ENCODE assay signal across 29 cellular contexts in the genomic region with DNA sequence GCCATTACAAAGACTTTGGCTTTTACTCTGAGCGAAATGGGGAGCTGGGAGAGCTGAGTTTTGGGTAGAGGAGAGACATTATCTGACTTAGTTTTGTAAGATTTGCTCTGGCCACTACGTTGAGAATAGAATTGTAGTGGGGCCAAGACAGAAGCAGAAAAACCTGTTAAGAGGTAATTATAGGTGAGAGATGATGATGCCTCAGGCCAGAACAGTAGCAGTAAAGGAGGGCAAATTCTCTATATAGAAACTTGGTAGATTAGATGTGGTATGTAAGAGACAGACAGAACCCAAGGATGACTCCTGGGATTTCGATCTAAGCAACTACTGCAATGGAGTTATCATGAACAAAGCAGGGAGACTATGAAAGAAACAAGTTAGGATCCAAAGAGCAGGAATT. TPM values are rescaled to one million over a fixed set of nuclear protein-coding genes. Genes with fewer than 3 reads are reported as not detected.
A peak's percentile ranks its signal among the peaks of the same experiment; 100 is the strongest.
DNase-seq lines count a peak whose midpoint lies in the region; ATAC-seq, FAIRE-seq and TF ChIP-seq lines count a peak whose summit lies in the region.
"Had no signal": no experiment of that assay in that cellular context is flagged by ENCODE, and none has a peak within 500 bp of the region (broad histone marks: within the 10 kb centered on the region; RNA-seq: fewer than 3 reads in every experiment).

No MANE protein-coding gene starts in this region.

- H3K27me3 ChIP-seq in IMR-90 (ENCODE audit: control insufficient read depth, insufficient read depth, low read length) (no peaks in the 10 kb centered on the region), smooth muscle cell (ENCODE audit: low read depth) (no peaks in the 10 kb centered on the region), small intestine (ENCODE audit: control insufficient read depth in 2 of 2, insufficient read depth in 2 of 2, low read length in 2 of 2) (peaks cover 0 to 2% of the 10 kb centered on the region in 2 donors), right cardiac atrium (ENCODE audit: control insufficient read depth, insufficient read depth) (no peaks in the 10 kb centered on the region)
- H3K27me3 ChIP-seq: brain microvascular endothelial cell, MG63, uterus had no signal

- H2AFZ ChIP-seq in IMR-90 (replicated peaks; ENCODE audit: low read length, poor library complexity) = no peak overlapping the region
- no peak overlapping the region for H2AFZ ChIP-seq in smooth muscle cell (ENCODE audit: low read depth)

- WGBS in IMR-90 (ENCODE audit: extremely low coverage in 2 of 2, insufficient read length in 1 of 2), 2 experiments = 100% methylated on average over 2 of the region's 3 CpGs; no CpG with 5 or more reads in 1 of the 2 experiments
- 64% methylated on average over 3 of the region's 3 CpGs for WGBS in smooth muscle cell (ENCODE audit: low lambda C conversion rate)
- WGBS in small intestine, 3 donors = 76 to 86% (median 79%) methylated on average over 3 of the region's 3 CpGs
- WGBS in right cardiac atrium = 87% methylated on average over 3 of the region's 3 CpGs

- H4K5ac ChIP-seq in IMR-90 (ENCODE audit: low read depth, low read length) = no peak overlapping the region

- H2BK20ac ChIP-seq in IMR-90 (ENCODE audit: low read depth, low read length) = peak overlapping the region; percentile 16

- H4K8ac ChIP-seq in IMR-90 (ENCODE audit: low read depth in 2 of 2, low read length in 2 of 2) = no peak overlapping the region; a peak in 1 of 4 replicates

- in situ Hi-C loops in IMR-90 (cut with MboI; ENCODE audit: low sequenced_read_pairs) = no loop called here

- H2AK9ac ChIP-seq in IMR-90 (replicated peaks; ENCODE audit: low read depth, low read length, poor library complexity) = no peak overlapping the region

- H3F3A ChIP-seq in smooth muscle cell (ENCODE audit: low read depth) = peaks cover 4% of the 10 kb centered on the region

- H3K23ac ChIP-seq in IMR-90 (ENCODE audit: low read depth, low read length) = no peak overlapping the region

- peak overlapping the region; percentile 26 for H3K4ac ChIP-seq in IMR-90 (ENCODE audit: low read depth, low read length)

- peak overlapping the region; percentile 54 for H2BK120ac ChIP-seq in IMR-90 (ENCODE audit: low read depth, low read length)

- CTCF ChIA-PET in activated CD8-positive, alpha-beta T cell treated with anti-CD3 and anti-CD28 coated beads for 36 hours (lab: Charles Lee) = no interaction called here
- CTCF ChIA-PET in activated CD8-positive, alpha-beta T cell treated with anti-CD3 and anti-CD28 coated beads, Interleukin-2, amount 10 ng/mL, durations not matched to agents 7 days and 5 days (lab: Charles Lee) = no interaction called here
- CTCF ChIA-PET in IMR-90 (lab: Yijun Ruan, JAX) = no interaction called here

- peak overlapping the region; percentile 92 for H2AK5ac ChIP-seq in IMR-90 (ENCODE audit: low read depth, low read length)

- H3K14ac ChIP-seq in IMR-90 (replicated peaks; ENCODE audit: low read depth, low read length) = 0 out of 2 replicates have a peak overlapping the region, but pooled peaks have one; percentile 3

- H4K20me1 ChIP-seq in IMR-90 (ENCODE audit: insufficient read depth, low read length) (no peaks in the 10 kb centered on the region), smooth muscle cell (ENCODE audit: low read depth) (no peaks in the 10 kb centered on the region)

- H3K36me3 ChIP-seq in IMR-90 (ENCODE audit: control insufficient read depth, insufficient read depth, low read length) (no peaks in the 10 kb centered on the region), smooth muscle cell (ENCODE audit: low read depth) (no peaks in the 10 kb centered on the region), small intestine (ENCODE audit: control insufficient read depth in 2 of 2, insufficient read depth in 2 of 2, low read length in 2 of 2) (no peaks in the 10 kb centered on the region)
- H3K36me3 ChIP-seq: brain microvascular endothelial cell, MG63, thoracic aorta, uterus had no signal

- POLR2A ChIA-PET in activated CD8-positive, alpha-beta T cell treated with anti-CD3 and anti-CD28 coated beads for 36 hours (lab: Charles Lee) = interaction anchor here (0.8 kb wide), 1 partner anchor 8 kb away, joined by 3 read pairs; no protein-coding TSS in a partner anchor
- POLR2A ChIA-PET in activated CD8-positive, alpha-beta T cell treated with anti-CD3 and anti-CD28 coated beads, Interleukin-2, amount 10 ng/mL, durations not matched to agents 7 days and 5 days (lab: Charles Lee) = no interaction called here
- POLR2A ChIA-PET in IMR-90 (lab: Charles Lee; ENCODE audit: unreplicated experiment) = no interaction called here

- no peak for TF ChIP-seq CTCF in activated CD8-positive, alpha-beta T cell treated with anti-CD3 and anti-CD28 coated beads for 36 hours (IDR thresholded peaks at IDR 0.05)
- TF ChIP-seq CTCF in IMR-90 (conservative IDR thresholded peaks at IDR 0.05; ENCODE audit: low read depth, low read length) (no peak), epithelial cell of esophagus (IDR thresholded peaks at IDR 0.05; ENCODE audit: insufficient read depth, low read depth, low read length, missing control alignments) (no peak), smooth muscle cell (IDR thresholded peaks at IDR 0.05; ENCODE audit: borderline replicate concordance, insufficient read depth, poor library complexity, severe bottlenecking) (no peak)

- no peak overlapping the region for H3K27ac ChIP-seq in IMR-90 (ENCODE audit: insufficient read depth, low read length)
- peak overlapping the region; percentile 91 for H3K27ac ChIP-seq in smooth muscle cell (ENCODE audit: low read depth)
- H3K27ac ChIP-seq in small intestine (ENCODE audit: low read depth in 1 of 2, low read length in 1 of 2) = no peak overlapping the region
- no peak overlapping the region for H3K27ac ChIP-seq in right cardiac atrium (ENCODE audit: low read length)
- H3K27ac ChIP-seq: brain microvascular endothelial cell, HL-60, RWPE1, thoracic aorta, uterus had no signal

- H3K9me1 ChIP-seq in IMR-90 (ENCODE audit: insufficient read depth, low read length) = no peaks in the 10 kb centered on the region

- H3K27ac Mint-ChIP-seq in activated CD8-positive, alpha-beta T cell treated with anti-CD3 and anti-CD28 coated beads for 36 hours = peak overlapping the region; percentile 1
- H3K27ac Mint-ChIP-seq in activated CD8-positive, alpha-beta T cell treated with anti-CD3 and anti-CD28 coated beads, Interleukin-2, amount 10 ng/mL, durations not matched to agents 7 days and 5 days = no peak overlapping the region
- H3K27ac Mint-ChIP-seq: activated B cell treated with CpG ODN at 0.5 μM for 24 hours; activated CD8-positive, alpha-beta memory T cell treated with anti-CD3 and anti-CD28 coated beads, Interleukin-2, amount 10 ng/mL, durations not matched to agents 7 days and 5 days; activated T-cell treated with anti-CD3 and anti-CD28 coated beads, Interleukin-2, amount 50 U/mL, for 72 hours; B cell; nephron; T-helper 1 cell treated with Interleukin-12 subunit alpha and Interleukin-12 subunit beta and Interleukin-4 antibody, amounts not matched to agents 30 μg/mL and 1 μg/mL, for 36 hours had no signal

- no peak overlapping the region for H3K4me3 Mint-ChIP-seq in activated CD8-positive, alpha-beta T cell treated with anti-CD3 and anti-CD28 coated beads for 36 hours
- no peak overlapping the region for H3K4me3 Mint-ChIP-seq in activated CD8-positive, alpha-beta T cell treated with anti-CD3 and anti-CD28 coated beads, Interleukin-2, amount 10 ng/mL, durations not matched to agents 7 days and 5 days
- H3K4me3 Mint-ChIP-seq: activated B cell treated with CpG ODN at 0.5 μM for 24 hours; activated CD8-positive, alpha-beta memory T cell treated with anti-CD3 and anti-CD28 coated beads, Interleukin-2, amount 10 ng/mL, durations not matched to agents 7 days and 5 days; activated T-cell treated with anti-CD3 and anti-CD28 coated beads, Interleukin-2, amount 50 U/mL, for 72 hours; B cell; nephron; T-helper 1 cell treated with Interleukin-12 subunit alpha and Interleukin-12 subunit beta and Interleukin-4 antibody, amounts not matched to agents 30 μg/mL and 1 μg/mL, for 36 hours had no signal

- H3K9me3 ChIP-seq in IMR-90 (ENCODE audit: control insufficient read depth, insufficient read depth, low read length) = no peaks in the 10 kb centered on the region
- no peaks in the 10 kb centered on the region for H3K9me3 ChIP-seq in smooth muscle cell (replicated peaks; ENCODE audit: low read depth)
- H3K9me3 ChIP-seq in small intestine (ENCODE audit: control insufficient read depth, low read depth) = no peaks in the 10 kb centered on the region
- no peaks in the 10 kb centered on the region for H3K9me3 ChIP-seq in right cardiac atrium (ENCODE audit: control insufficient read depth, low read length)
- H3K9me3 ChIP-seq: thoracic aorta, uterus had no signal

- H3K79me1 ChIP-seq in IMR-90 (ENCODE audit: low read depth in 1 of 2, low read length in 2 of 2) = no peaks in the 10 kb centered on the region

- no TSS peak for BruUV-seq in IMR-90 (replicated peaks; lab: Mats Ljungman, UMichigan)

- peaks cover 43% of the 10 kb centered on the region for H3K4me1 Mint-ChIP-seq in activated CD8-positive, alpha-beta T cell treated with anti-CD3 and anti-CD28 coated beads for 36 hours (ENCODE audit: low read depth)
- H3K4me1 Mint-ChIP-seq in activated CD8-positive, alpha-beta T cell treated with anti-CD3 and anti-CD28 coated beads, Interleukin-2, amount 10 ng/mL, durations not matched to agents 7 days and 5 days (ENCODE audit: low read depth) = peaks cover 16% of the 10 kb centered on the region
- H3K4me1 Mint-ChIP-seq: activated B cell treated with CpG ODN at 0.5 μM for 24 hours, B cell, nephron had no signal

- ATAC-seq in activated CD8-positive, alpha-beta T cell treated with anti-CD3 and anti-CD28 coated beads for 36 hours = no peak
- no peak for ATAC-seq in activated CD8-positive, alpha-beta T cell treated with anti-CD3 and anti-CD28 coated beads, Interleukin-2, amount 10 ng/mL, durations not matched to agents 7 days and 5 days
- no peak for ATAC-seq in IMR-90 (ENCODE audit: low read depth)
- ATAC-seq in GM19351 (IDR thresholded peaks at IDR 0.05; ENCODE audit: unreplicated experiment) = no peak
- no peak for ATAC-seq in right cardiac atrium
- ATAC-seq: activated CD8-positive, alpha-beta memory T cell treated with anti-CD3 and anti-CD28 coated beads, Interleukin-2, amount 10 ng/mL, durations not matched to agents 7 days and 5 days; activated T-cell treated with anti-CD3 and anti-CD28 coated beads, Interleukin-2, amount 50 U/mL, for 72 hours had no signal

- FAIRE-seq in small intestine (lab: Jason Lieb, UNC) = no peak

- DNase-seq in activated CD8-positive, alpha-beta T cell treated with anti-CD3 and anti-CD28 coated beads for 36 hours = no peak
- no peak for DNase-seq in activated CD8-positive, alpha-beta T cell treated with anti-CD3 and anti-CD28 coated beads, Interleukin-2, amount 10 ng/mL, durations not matched to agents 7 days and 5 days
- DNase-seq in IMR-90 (no peak), epithelial cell of esophagus (ENCODE audit: low read depth) (peak; percentile 68), smooth muscle cell (lab: John Stamatoyannopoulos, UW; ENCODE audit: unreplicated experiment) (no peak), small intestine (no peak), right cardiac atrium (no peak)
- DNase-seq: activated B cell treated with CpG ODN at 0.5 μM for 24 hours; activated CD4-positive, alpha-beta T cell treated with anti-CD3 and anti-CD28 coated beads, Interleukin-2, amount 50 U/mL, for 1 hour; activated CD8-positive, alpha-beta memory T cell treated with anti-CD3 and anti-CD28 coated beads, Interleukin-2, amount 10 ng/mL, durations not matched to agents 7 days and 5 days; activated T-cell treated with anti-CD3 and anti-CD28 coated beads, Interleukin-2, amount 50 U/mL, for 72 hours; amniotic stem cell; brain microvascular endothelial cell; CD4-positive, alpha-beta memory T cell; H7; KG1; MG63; NCI-H2081; NCI-H446 treated with DMSO at 0.1 percent for 48 hours; stimulated activated naive CD4-positive, alpha-beta T cell; uterus had no signal

- no peak overlapping the region for H3K56ac ChIP-seq in IMR-90 (ENCODE audit: extremely low read depth, insufficient read depth, low read length)

- peak overlapping the region; percentile 36; the same call in 1 of the 2 replicates for H4K91ac ChIP-seq in IMR-90 (ENCODE audit: insufficient read depth, low read depth, low read length)

- H3K4me1 ChIP-seq in IMR-90 (ENCODE audit: control insufficient read depth, insufficient read depth, low read length) = peaks cover 10% of the 10 kb centered on the region
- peaks cover 15% of the 10 kb centered on the region for H3K4me1 ChIP-seq in smooth muscle cell (ENCODE audit: low read depth)
- H3K4me1 ChIP-seq in small intestine (ENCODE audit: control insufficient read depth in 2 of 2, insufficient read depth in 1 of 2, low read depth in 1 of 2, low read length in 1 of 2) = no peaks in the 10 kb centered on the region
- H3K4me1 ChIP-seq in right cardiac atrium (ENCODE audit: control insufficient read depth, insufficient read depth, low read length) = no peaks in the 10 kb centered on the region
- H3K4me1 ChIP-seq: uterus had no signal

- H3K9ac ChIP-seq in IMR-90 (ENCODE audit: low read depth, low read length) (no peak overlapping the region), smooth muscle cell (ENCODE audit: low read depth) (no peak overlapping the region)

- peak overlapping the region; percentile 69; the same call in 1 of the 3 replicates for H2BK15ac ChIP-seq in IMR-90 (ENCODE audit: low read depth, low read length)

- intact Hi-C loops in activated CD8-positive, alpha-beta T cell treated with anti-CD3 and anti-CD28 coated beads for 36 hours (cut with micrococcal nuclease) = no loop called here
- intact Hi-C loops in IMR-90 (cut with micrococcal nuclease) (no loop called here), right cardiac atrium (cut with DNase I) (no loop called here)

- TF ChIP-seq POLR2A in IMR-90 (IDR thresholded peaks at IDR 0.05; ENCODE audit: low read depth, low read length) = no peak

- no peak for TF ChIP-seq RAD21 in IMR-90 (IDR thresholded peaks at IDR 0.05; ENCODE audit: low read length)

- H3K36me3 Mint-ChIP-seq in activated CD8-positive, alpha-beta T cell treated with anti-CD3 and anti-CD28 coated beads for 36 hours (ENCODE audit: low read depth) = peaks cover 2% of the 10 kb centered on the region
- no peaks in the 10 kb centered on the region for H3K36me3 Mint-ChIP-seq in activated CD8-positive, alpha-beta T cell treated with anti-CD3 and anti-CD28 coated beads, Interleukin-2, amount 10 ng/mL, durations not matched to agents 7 days and 5 days (ENCODE audit: low read depth)

- no peak overlapping the region for H2BK5ac ChIP-seq in IMR-90 (ENCODE audit: low read depth, low read length, poor library complexity, severe bottlenecking)

- dilution Hi-C loops in IMR-90 (cut with HindIII; ENCODE audit: low sequenced_read_pairs, unreplicated experiment) = no loop called here

- H3K4me3 ChIP-seq in IMR-90 (ENCODE audit: insufficient read depth, low read depth, low read length) = no peak overlapping the region
- no peak overlapping the region for H3K4me3 ChIP-seq in epithelial cell of esophagus (ENCODE audit: low read length)
- no peak overlapping the region for H3K4me3 ChIP-seq in smooth muscle cell
- no peak overlapping the region for H3K4me3 ChIP-seq in small intestine (ENCODE audit: low read depth in 1 of 2, low read length in 2 of 2)
- H3K4me3 ChIP-seq in right cardiac atrium (ENCODE audit: low read length) = no peak overlapping the region
- H3K4me3 ChIP-seq: MG63, skin epidermis, thoracic aorta, uterus had no signal

- H3K9me3 Mint-ChIP-seq in activated CD8-positive, alpha-beta T cell treated with anti-CD3 and anti-CD28 coated beads for 36 hours = peaks cover 1% of the 10 kb centered on the region
- H3K9me3 Mint-ChIP-seq in activated CD8-positive, alpha-beta T cell treated with anti-CD3 and anti-CD28 coated beads, Interleukin-2, amount 10 ng/mL, durations not matched to agents 7 days and 5 days (ENCODE audit: insufficient read depth) = peaks cover 3% of the 10 kb centered on the region
- H3K9me3 Mint-ChIP-seq: activated T-cell treated with anti-CD3 and anti-CD28 coated beads, Interleukin-2, amount 50 U/mL, for 72 hours; CD4-positive, alpha-beta memory T cell; nephron; T-helper 1 cell treated with Interleukin-12 subunit alpha and Interleukin-12 subunit beta and Interleukin-4 antibody, amounts not matched to agents 30 μg/mL and 1 μg/mL, for 36 hours had no signal

- H3K79me2 ChIP-seq in smooth muscle cell (ENCODE audit: low read depth) = no peaks in the 10 kb centered on the region

- H3K4me2 ChIP-seq in IMR-90 (ENCODE audit: low read depth, low read length) = no peak overlapping the region
- peak overlapping the region; percentile 2 for H3K4me2 ChIP-seq in smooth muscle cell

- no peaks in the 10 kb centered on the region for H3K27me3 Mint-ChIP-seq in activated CD8-positive, alpha-beta T cell treated with anti-CD3 and anti-CD28 coated beads for 36 hours
- H3K27me3 Mint-ChIP-seq in activated CD8-positive, alpha-beta T cell treated with anti-CD3 and anti-CD28 coated beads, Interleukin-2, amount 10 ng/mL, durations not matched to agents 7 days and 5 days (ENCODE audit: low read depth) = no peaks in the 10 kb centered on the region
- H3K27me3 Mint-ChIP-seq: activated B cell treated with CpG ODN at 0.5 μM for 24 hours; B cell; CD4-positive, alpha-beta memory T cell had no signal

- H3K18ac ChIP-seq in IMR-90 (ENCODE audit: low read depth, low read length) = peak overlapping the region; percentile 80; the same call in 1 of the 2 replicates

RNA-seq across cellular contexts. Expression of a gene that starts 17.4 kb away (rescaled TPM):
- 10 to 100 TPM; 92.8 to 95.8 TPM for total RNA-seq in activated CD8-positive, alpha-beta T cell treated with anti-CD3 and anti-CD28 coated beads for 36 hours
- total RNA-seq in activated CD8-positive, alpha-beta T cell treated with anti-CD3 and anti-CD28 coated beads, Interleukin-2, amount 10 ng/mL, durations not matched to agents 7 days and 5 days = 100 to 1,000 TPM in 1 of 2 experiments, 10 to 100 TPM in 1; 87.6 to 103 TPM
- total RNA-seq in IMR-90 (2012; rRNA removed) = 71.9 and 94.5 TPM in 2 replicates
- 22.4 and 25.6 TPM in 2 replicates for polyA plus RNA-seq in IMR-90 (2012; rRNA removed)
- polyA plus RNA-seq in IMR-90 (2012; cell fraction: cytosol; rRNA removed) = 3.7 and 7.5 TPM in 2 replicates
- polyA plus RNA-seq in IMR-90 (2012; cell fraction: nucleus; rRNA removed; ENCODE audit: low replicate concordance) = 5.5 and 24.0 TPM in 2 replicates
- total RNA-seq in smooth muscle cell = 41.1 and 67.6 TPM in 2 replicates
- 19.0 and 23.8 TPM in 2 replicates for polyA plus RNA-seq in smooth muscle cell
- polyA plus RNA-seq in small intestine = 10 to 100 TPM in 1 of 3 donors, 1 to 10 TPM in 2; 4.1 to 12.7 (median 8.5) TPM
- 10 to 100 TPM; 43.4 to 59.3 (median 49.3) TPM for total RNA-seq in right cardiac atrium
- polyA plus RNA-seq in right cardiac atrium = 6.2 TPM
